21 cellular contexts compared by ENCODE assay signal in genomic region chr3:159795776-159796175, GRCh38. TPM values are rescaled to one million over a fixed set of nuclear protein-coding genes. Genes with fewer than 3 reads are reported as not detected.
DNase-seq lines count a peak whose midpoint lies in the region; ATAC-seq and TF ChIP-seq lines count a peak whose summit lies in the region.
"Had no signal": no experiment of that assay in that cellular context is flagged by ENCODE, and none has a peak within 500 bp of the region (broad histone marks: within the 10 kb centered on the region; RNA-seq: fewer than 3 reads in every experiment).

No MANE protein-coding gene starts in this region.

- no peaks in the 10 kb centered on the region for H3K27me3 ChIP-seq in Caco-2 (replicated peaks; ENCODE audit: control insufficient read depth, insufficient read depth, low read length)
- H3K27me3 ChIP-seq in ascending aorta: no peaks in the 10 kb centered on the region
- H3K27me3 ChIP-seq in skeletal muscle tissue (ENCODE audit: control insufficient read depth in 3 of 3, insufficient read depth in 3 of 3, low read length in 3 of 3): no peaks in the 10 kb centered on the region
- H3K27me3 ChIP-seq: BLaER1 treated with 17β-estradiol and CSF1 and Interleukin-3, amounts not matched to agents 10 nM and 100 nM; neutrophil had no signal

- no peak overlapping the region for H3K4me3 Mint-ChIP-seq in Caco-2 (ENCODE audit: unreplicated experiment)
- no peak overlapping the region for H3K4me3 Mint-ChIP-seq in activated T-cell treated with anti-CD3 and anti-CD28 coated beads, Interleukin-2, amount 50 U/mL, for 24 hours
- H3K4me3 Mint-ChIP-seq: activated naive CD4-positive, alpha-beta T cell treated with anti-CD3 and anti-CD28 coated beads, Interleukin-2, amount 10 ng/mL, durations not matched to agents 7 days and 5 days; activated T-cell treated with anti-CD3 and anti-CD28 coated beads, Interleukin-2, amount 50 U/mL, for 4 hours; endodermal cell; GM23338 had no signal

- POLR2A ChIA-PET in Caco-2 (lab: Charles Lee): no interaction called here

- DNase-seq in Caco-2: no peak
- no peak for DNase-seq in ascending aorta (ENCODE audit: low spot score in 2 of 2)
- DNase-seq in fibroblast of the aortic adventitia (ENCODE audit: low read depth): peak; percentile 59
- no peak for DNase-seq in NCI-H1105 (lab: John Stamatoyannopoulos, UW)
- DNase-seq in activated T-cell treated with anti-CD3 and anti-CD28 coated beads, Interleukin-2, amount 50 U/mL, for 24 hours: no peak
- DNase-seq in foreskin melanocyte: no peak
- DNase-seq: ACHN; activated CD4-positive, alpha-beta T cell treated with anti-CD3 and anti-CD28 coated beads for 1 hour; activated CD8-positive, alpha-beta memory T cell treated with anti-CD3 and anti-CD28 coated beads for 24 hours; activated naive CD4-positive, alpha-beta T cell treated with anti-CD3 and anti-CD28 coated beads, Interleukin-2, amount 10 ng/mL, durations not matched to agents 7 days and 5 days; activated T-cell treated with anti-CD3 and anti-CD28 coated beads, Interleukin-2, amount 50 U/mL, for 4 hours; EL; endodermal cell; NCI-H1092; NCI-H2029 treated with DMSO at 0.1 percent for 48 hours; OCI-M1 had no signal

- CTCF ChIA-PET in Caco-2 (lab: Charles Lee): no interaction called here

- no peaks in the 10 kb centered on the region for H3K9me3 ChIP-seq in Caco-2
- no peaks in the 10 kb centered on the region for H3K9me3 ChIP-seq in ascending aorta
- H3K9me3 ChIP-seq in skeletal muscle tissue (ENCODE audit: control insufficient read depth in 3 of 3, low read length in 3 of 3): no peaks in the 10 kb centered on the region
- H3K9me3 ChIP-seq: BLaER1 treated with 17β-estradiol and CSF1 and Interleukin-3, amounts not matched to agents 10 nM and 100 nM; neutrophil had no signal

- no peak for ATAC-seq in GM21786 (IDR thresholded peaks at IDR 0.05; ENCODE audit: unreplicated experiment)
- ATAC-seq: activated T-cell treated with anti-CD3 and anti-CD28 coated beads, Interleukin-2, amount 50 U/mL, for 4 hours; GM23338 had no signal

- no peaks in the 10 kb centered on the region for H3K36me3 Mint-ChIP-seq in Caco-2 (ENCODE audit: insufficient read depth, unreplicated experiment)
- no peaks in the 10 kb centered on the region for H3K36me3 Mint-ChIP-seq in activated T-cell treated with anti-CD3 and anti-CD28 coated beads, Interleukin-2, amount 50 U/mL, for 24 hours (ENCODE audit: low read depth)
- H3K36me3 Mint-ChIP-seq: activated naive CD4-positive, alpha-beta T cell treated with anti-CD3 and anti-CD28 coated beads, Interleukin-2, amount 10 ng/mL, durations not matched to agents 7 days and 5 days had no signal

- no peak overlapping the region for H3K9ac ChIP-seq in skeletal muscle tissue (ENCODE audit: low read depth in 1 of 3, low read length in 3 of 3)
- H3K9ac ChIP-seq: BLaER1 treated with 17β-estradiol and CSF1 and Interleukin-3, amounts not matched to agents 10 nM and 100 nM had no signal

- no peaks in the 10 kb centered on the region for H3K9me3 Mint-ChIP-seq in Caco-2 (ENCODE audit: unreplicated experiment)
- H3K9me3 Mint-ChIP-seq in activated T-cell treated with anti-CD3 and anti-CD28 coated beads, Interleukin-2, amount 50 U/mL, for 24 hours: no peaks in the 10 kb centered on the region
- H3K9me3 Mint-ChIP-seq: activated naive CD4-positive, alpha-beta T cell treated with anti-CD3 and anti-CD28 coated beads, Interleukin-2, amount 10 ng/mL, durations not matched to agents 7 days and 5 days; activated T-cell treated with anti-CD3 and anti-CD28 coated beads, Interleukin-2, amount 50 U/mL, for 4 hours; endodermal cell; GM23338 had no signal

- H3K27ac Mint-ChIP-seq in Caco-2 (ENCODE audit: unreplicated experiment): peak overlapping the region; percentile 1
- no peak overlapping the region for H3K27ac Mint-ChIP-seq in activated T-cell treated with anti-CD3 and anti-CD28 coated beads, Interleukin-2, amount 50 U/mL, for 24 hours
- H3K27ac Mint-ChIP-seq: activated naive CD4-positive, alpha-beta T cell treated with anti-CD3 and anti-CD28 coated beads, Interleukin-2, amount 10 ng/mL, durations not matched to agents 7 days and 5 days; endodermal cell; GM23338 had no signal

- H3K27ac ChIP-seq in ascending aorta (peak overlapping the region; percentile 86 to 89), skeletal muscle tissue (ENCODE audit: low read depth, low read length) (peak overlapping the region; percentile 50)
- H3K27ac ChIP-seq: BLaER1 treated with 17β-estradiol and CSF1 and Interleukin-3, amounts not matched to agents 10 nM and 100 nM; neutrophil had no signal

- H3K36me3 ChIP-seq in Caco-2 (ENCODE audit: control insufficient read depth, insufficient read depth, low read length): no peaks in the 10 kb centered on the region; the same call in 1 of the 2 replicates
- no peaks in the 10 kb centered on the region for H3K36me3 ChIP-seq in ascending aorta
- H3K36me3 ChIP-seq in skeletal muscle tissue (ENCODE audit: control insufficient read depth in 3 of 3, insufficient read depth in 3 of 3, low read length in 3 of 3): no peaks in the 10 kb centered on the region
- H3K36me3 ChIP-seq: BLaER1 treated with 17β-estradiol and CSF1 and Interleukin-3, amounts not matched to agents 10 nM and 100 nM; neutrophil had no signal

- H3K4me3 ChIP-seq in Caco-2 (ENCODE audit: low read depth, low read length) (no peak overlapping the region), ascending aorta (no peak overlapping the region), fibroblast of the aortic adventitia (ENCODE audit: low read depth, low read length) (no peak overlapping the region), skeletal muscle tissue (ENCODE audit: low read length in 3 of 3) (no peak overlapping the region)
- H3K4me3 ChIP-seq: BLaER1 treated with 17β-estradiol and CSF1 and Interleukin-3, amounts not matched to agents 10 nM and 100 nM; GM23338 had no signal

- BruUV-seq in Caco-2 (replicated peaks; lab: Mats Ljungman, UMichigan): no TSS peak

- H3K4me1 Mint-ChIP-seq in Caco-2 (ENCODE audit: low read depth, unreplicated experiment): peaks cover 37% of the 10 kb centered on the region
- H3K4me1 Mint-ChIP-seq in activated T-cell treated with anti-CD3 and anti-CD28 coated beads, Interleukin-2, amount 50 U/mL, for 24 hours (ENCODE audit: low read depth): peaks cover 3% of the 10 kb centered on the region
- H3K4me1 Mint-ChIP-seq: activated naive CD4-positive, alpha-beta T cell treated with anti-CD3 and anti-CD28 coated beads, Interleukin-2, amount 10 ng/mL, durations not matched to agents 7 days and 5 days had no signal

- TF ChIP-seq CTCF in Caco-2 (IDR thresholded peaks at IDR 0.05; ENCODE audit: insufficient read depth in 1 of 2, low read depth in 1 of 2, low read length in 1 of 2, severe bottlenecking in 1 of 2, unreplicated experiment in 1 of 2): no peak
- no peak for TF ChIP-seq CTCF in ascending aorta (IDR thresholded peaks at IDR 0.05)
- no peak for TF ChIP-seq CTCF in fibroblast of the aortic adventitia (IDR thresholded peaks at IDR 0.05; ENCODE audit: insufficient read depth, low read length)

- H3K27me3 Mint-ChIP-seq in Caco-2 (ENCODE audit: insufficient read depth, unreplicated experiment): no peaks in the 10 kb centered on the region
- peaks cover 4% of the 10 kb centered on the region for H3K27me3 Mint-ChIP-seq in activated T-cell treated with anti-CD3 and anti-CD28 coated beads, Interleukin-2, amount 50 U/mL, for 24 hours

- intact Hi-C loops in Caco-2 (cut with micrococcal nuclease; ENCODE audit: unreplicated experiment) (loop anchor here (5.0 kb wide), 1 partner anchor 163 kb away; no protein-coding TSS in a partner anchor), ascending aorta (cut with DNase I) (loop anchor here (1.0 kb wide), 2 partner anchors 20 to 30 kb away; no protein-coding TSS in a partner anchor)

- H3K4me1 ChIP-seq in Caco-2 (peaks cover 67% of the 10 kb centered on the region), ascending aorta (peaks cover 15 to 83% of the 10 kb centered on the region in 2 donors), skeletal muscle tissue (ENCODE audit: control insufficient read depth in 3 of 3, insufficient read depth in 3 of 3, low read length in 3 of 3) (peaks cover 0 to 17% (median 7%) of the 10 kb centered on the region in 3 donors)

RNA-seq across cellular contexts. Expression of gene SCHIP1, which starts 43.9 kb away (rescaled TPM):
- total RNA-seq in Caco-2 (2022) (3.0 and 3.4 TPM in 2 replicates), ascending aorta (11.7 TPM), fibroblast of the aortic adventitia (ENCODE audit: low replicate concordance) (2.3 and 5.6 TPM in 2 replicates), skeletal muscle tissue (11.0 TPM)
- total RNA-seq: activated T-cell treated with anti-CD3 and anti-CD28 coated beads, Interleukin-2, amount 50 U/mL, for 4 hours had no signal
